36 cellular contexts compared by ENCODE assay signal in genomic region chr12:95074766-95075165, GRCh38. TPM values are rescaled to one million over a fixed set of nuclear protein-coding genes. Genes with fewer than 3 reads are reported as not detected.
DNase-seq lines count a peak whose midpoint lies in the region; ATAC-seq, FAIRE-seq and TF ChIP-seq lines count a peak whose summit lies in the region.
"Had no signal": no experiment of that assay in that cellular context is flagged by ENCODE, and none has a peak within 500 bp of the region (broad histone marks: within the 10 kb centered on the region; RNA-seq: fewer than 3 reads in every experiment).

No MANE protein-coding gene starts in this region.

- CTCF ChIA-PET in activated CD4-positive, alpha-beta memory T cell treated with anti-CD3 and anti-CD28 coated beads for 36 hours (lab: Charles Lee): interaction anchor here (1.4 kb wide), 1 partner anchor 16 kb away, joined by 5 read pairs; no protein-coding TSS in a partner anchor

- TF ChIP-seq CTCF in 22Rv1 (IDR thresholded peaks at IDR 0.05) (no peak), astrocyte (IDR thresholded peaks at IDR 0.05; ENCODE audit: insufficient read depth, low read depth, low read length) (no peak), fibroblast of pulmonary artery (IDR thresholded peaks at IDR 0.05; ENCODE audit: low read length, missing control alignments) (no peak), osteocyte (IDR thresholded peaks at IDR 0.05) (no peak)

- no peaks in the 10 kb centered on the region for H3K9me3 ChIP-seq in astrocyte (ENCODE audit: insufficient read depth, low read depth, low read length)
- H3K9me3 ChIP-seq: A549, BE2C, breast epithelium, pancreas, suprapubic skin had no signal

- H3K27ac ChIP-seq in 22Rv1: peak overlapping the region; percentile 3; the same call in 1 of the 2 replicates
- H3K27ac ChIP-seq in astrocyte (ENCODE audit: low read depth, low read length): no peak overlapping the region
- H3K27ac ChIP-seq: breast epithelium, pancreas, suprapubic skin had no signal

- peaks cover under 1% of the 10 kb centered on the region for H4K20me1 ChIP-seq in astrocyte (ENCODE audit: insufficient read depth, low read length)

- no peaks in the 10 kb centered on the region for H3K4me1 Mint-ChIP-seq in astrocyte (ENCODE audit: low read depth, unreplicated experiment)
- H3K4me1 Mint-ChIP-seq in osteocyte (ENCODE audit: unreplicated experiment): peaks cover 22% of the 10 kb centered on the region
- peaks cover 13% of the 10 kb centered on the region for H3K4me1 Mint-ChIP-seq in activated CD4-positive, alpha-beta memory T cell treated with anti-CD3 and anti-CD28 coated beads for 36 hours (ENCODE audit: low read depth)

- peaks cover 29% of the 10 kb centered on the region for H3K79me2 ChIP-seq in astrocyte (ENCODE audit: insufficient read depth, low read length)

- peaks cover under 1% of the 10 kb centered on the region for H3K36me3 ChIP-seq in astrocyte (ENCODE audit: insufficient read depth, low read length)
- H3K36me3 ChIP-seq: BE2C, breast epithelium, pancreas, suprapubic skin had no signal

- intact Hi-C loops in activated CD4-positive, alpha-beta memory T cell treated with anti-CD3 and anti-CD28 coated beads for 36 hours (cut with micrococcal nuclease): loop anchor here (5.0 kb wide), 1 partner anchor 132 kb away; no protein-coding TSS in a partner anchor

- no peak overlapping the region for H3K27ac Mint-ChIP-seq in astrocyte (ENCODE audit: unreplicated experiment)
- H3K27ac Mint-ChIP-seq in osteocyte (ENCODE audit: unreplicated experiment): peak overlapping the region; percentile 74
- no peak overlapping the region for H3K27ac Mint-ChIP-seq in activated CD4-positive, alpha-beta memory T cell treated with anti-CD3 and anti-CD28 coated beads for 36 hours
- H3K27ac Mint-ChIP-seq: activated CD8-positive, alpha-beta T cell treated with anti-CD3 and anti-CD28 coated beads for 36 hours; GM23338 had no signal

- H3K27me3 Mint-ChIP-seq in astrocyte (ENCODE audit: low read depth, unreplicated experiment) (no peaks in the 10 kb centered on the region), osteocyte (ENCODE audit: unreplicated experiment) (no peaks in the 10 kb centered on the region)
- H3K27me3 Mint-ChIP-seq in activated CD4-positive, alpha-beta memory T cell treated with anti-CD3 and anti-CD28 coated beads for 36 hours: no peaks in the 10 kb centered on the region
- H3K27me3 Mint-ChIP-seq: activated CD8-positive, alpha-beta T cell treated with anti-CD3 and anti-CD28 coated beads for 36 hours; T-helper 17 cell had no signal

- H2AFZ ChIP-seq in astrocyte (ENCODE audit: low read depth, low read length): no peak overlapping the region

- no peaks in the 10 kb centered on the region for H3K27me3 ChIP-seq in astrocyte (ENCODE audit: insufficient read depth, low read length)
- H3K27me3 ChIP-seq: BE2C, breast epithelium, pancreas, suprapubic skin had no signal

- H3K9me3 Mint-ChIP-seq in astrocyte (ENCODE audit: unreplicated experiment): no peaks in the 10 kb centered on the region
- H3K9me3 Mint-ChIP-seq in osteocyte (ENCODE audit: unreplicated experiment): no peaks in the 10 kb centered on the region
- H3K9me3 Mint-ChIP-seq in activated CD4-positive, alpha-beta memory T cell treated with anti-CD3 and anti-CD28 coated beads for 36 hours: no peaks in the 10 kb centered on the region
- H3K9me3 Mint-ChIP-seq: activated CD8-positive, alpha-beta T cell treated with anti-CD3 and anti-CD28 coated beads for 36 hours; GM23338 had no signal

- H3K4me2 ChIP-seq in astrocyte (ENCODE audit: low read length): no peak overlapping the region
- H3K4me2 ChIP-seq: GM23338 had no signal

- H3K36me3 Mint-ChIP-seq in astrocyte (ENCODE audit: low read depth, unreplicated experiment): peaks cover 1% of the 10 kb centered on the region
- no peaks in the 10 kb centered on the region for H3K36me3 Mint-ChIP-seq in osteocyte (ENCODE audit: unreplicated experiment)
- peaks cover 10% of the 10 kb centered on the region for H3K36me3 Mint-ChIP-seq in activated CD4-positive, alpha-beta memory T cell treated with anti-CD3 and anti-CD28 coated beads for 36 hours

- no peak overlapping the region for H3K4me3 Mint-ChIP-seq in astrocyte (ENCODE audit: unreplicated experiment)
- no peak overlapping the region for H3K4me3 Mint-ChIP-seq in osteocyte (ENCODE audit: unreplicated experiment)
- H3K4me3 Mint-ChIP-seq in activated CD4-positive, alpha-beta memory T cell treated with anti-CD3 and anti-CD28 coated beads for 36 hours: no peak overlapping the region
- H3K4me3 Mint-ChIP-seq: T-helper 17 cell had no signal

- H3K4me3 ChIP-seq in astrocyte (ENCODE audit: insufficient read depth, low read depth, low read length) (no peak overlapping the region), fibroblast of pulmonary artery (replicated peaks; ENCODE audit: low read depth, low read length) (no peak overlapping the region)
- H3K4me3 ChIP-seq: A549, breast epithelium, GM23338, pancreas, suprapubic skin had no signal

- DNase-seq in astrocyte (ENCODE audit: low read depth): peak; percentile 27
- DNase-seq in fibroblast of pulmonary artery (ENCODE audit: low read depth): peak; percentile 25
- no peak for DNase-seq in osteocyte (ENCODE audit: extremely low spot score, unreplicated experiment)
- DNase-seq in NAMALWA (ENCODE audit: low spot score): no peak
- DNase-seq in activated CD4-positive, alpha-beta memory T cell treated with anti-CD3 and anti-CD28 coated beads for 36 hours: no peak
- DNase-seq: activated CD4-positive, CD25-positive, alpha-beta regulatory T cell treated with anti-CD3 and anti-CD28 coated beads, Interleukin-2, amount 50 U/mL, for 72 hours; activated CD8-positive, alpha-beta T cell treated with anti-CD3 and anti-CD28 coated beads for 36 hours; activated effector memory CD4-positive, alpha-beta T cell treated with Interleukin-2 at 50 U/mL for 16 hours; activated T-cell treated with anti-CD3 and anti-CD28 coated beads for 4 hours; BE2C; effector memory CD4-positive, alpha-beta T cell; hippocampal formation; left cardiac atrium; mesendoderm; NCI-H1092; NCI-H187; NCI-H524; PC-3; stimulated activated CD4-positive, alpha-beta T cell treated with anti-CD3 and anti-CD28 coated beads, Interleukin-4, amount 100 ng/mL, for 24 hours; stimulated activated naive CD4-positive, alpha-beta T cell; T-helper 17 cell had no signal

- no peak for FAIRE-seq in astrocyte (lab: Jason Lieb, UNC)
- FAIRE-seq: A549, colon, frontal cortex, G401.6, HepG2, pancreas, urothelium cell line had no signal

- no peak overlapping the region for H3K9ac ChIP-seq in astrocyte (ENCODE audit: low read length)

- no peak for ATAC-seq in GM19397 (IDR thresholded peaks at IDR 0.05; ENCODE audit: unreplicated experiment)
- ATAC-seq in HG03108 (IDR thresholded peaks at IDR 0.05; ENCODE audit: unreplicated experiment): no peak
- ATAC-seq: A549; activated CD8-positive, alpha-beta T cell treated with anti-CD3 and anti-CD28 coated beads for 36 hours; GM23338; HepG2; left cardiac atrium; pancreas; PC-3; Right ventricle myocardium inferior; SK-N-SH treated with all-trans-retinoic acid at 6 μM for 48 hours; T-helper 17 cell had no signal

- H3K4me1 ChIP-seq in astrocyte (ENCODE audit: insufficient read depth, low read length): peaks cover 3% of the 10 kb centered on the region
- H3K4me1 ChIP-seq: BE2C, breast epithelium had no signal

- POLR2A ChIA-PET in activated CD4-positive, alpha-beta memory T cell treated with anti-CD3 and anti-CD28 coated beads for 36 hours (lab: Charles Lee): no interaction called here

RNA-seq across cellular contexts. Expression of gene NR2C1, which starts 1.3 kb away (rescaled TPM):
- 44.3 and 46.3 TPM in 2 replicates for total RNA-seq in astrocyte
- 50.0 and 53.4 TPM in 2 replicates for total RNA-seq in osteocyte
- total RNA-seq in activated CD4-positive, alpha-beta memory T cell treated with anti-CD3 and anti-CD28 coated beads for 36 hours: 10 to 100 TPM; 25.5 to 27.1 TPM

Comparison
In these comparisons a context has a peak if more than half of its experiments do, and no peak if none do; other contexts are left out.
1. DNase-seq: peak in astrocyte (single experiment) and fibroblast of pulmonary artery (single experiment); none in osteocyte (single experiment), NAMALWA (single experiment) and activated CD4-positive, alpha-beta memory T cell treated with anti-CD3 and anti-CD28 coated beads for 36 hours (single experiment).